ENCODE assay signal across 8 cellular contexts in the genomic region with DNA sequence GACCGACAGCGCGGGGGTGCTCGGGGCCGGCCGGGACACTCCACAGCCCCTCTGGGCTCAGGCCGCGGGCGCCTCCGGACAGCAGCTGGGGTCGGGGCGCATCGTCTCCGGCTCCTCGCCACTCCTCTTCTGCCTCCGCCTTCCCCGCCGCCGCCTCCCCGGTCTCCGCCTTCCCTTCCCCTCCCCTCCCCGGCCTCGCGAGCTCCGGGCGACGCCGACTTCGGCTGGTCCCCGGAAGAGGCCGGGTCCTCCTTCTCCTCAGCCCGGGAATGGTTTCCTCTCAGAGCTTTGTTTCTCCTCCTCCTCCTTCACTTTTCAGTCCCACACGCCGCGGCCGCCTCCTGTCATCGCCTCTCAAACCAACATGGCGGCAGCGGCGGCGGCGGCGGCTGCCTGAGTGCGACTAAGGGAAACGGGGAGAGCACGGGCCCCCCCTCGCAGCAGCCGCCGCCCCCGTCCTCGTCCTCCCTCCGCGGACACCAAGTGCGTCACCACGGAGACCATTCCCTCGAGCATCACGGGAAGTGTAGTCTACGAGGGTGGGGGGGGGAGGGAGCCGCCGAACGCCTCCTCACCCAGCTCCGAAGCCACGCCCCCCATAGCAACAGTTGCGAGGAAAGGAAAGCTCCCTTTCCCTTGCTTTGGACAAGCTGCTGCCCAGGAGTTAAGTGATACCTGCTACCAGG. TPM values are rescaled to one million over a fixed set of nuclear protein-coding genes. Genes with fewer than 3 reads are reported as not detected.
DNase-seq lines count a peak whose midpoint lies in the region; ATAC-seq and TF ChIP-seq lines count a peak whose summit lies in the region.

UBL3 (minus strand) TSS at position 405 of the 686 bp plus-strand sequence. CDS start 1,079 bp downstream, outside the sequence.

- DNase-seq in DMS114 treated with DMSO at 0.1 percent for 48 hours (lab: John Stamatoyannopoulos, UW; ENCODE audit: unreplicated experiment) (peak; percentile 70), OCI-M1 (lab: John Stamatoyannopoulos, UW) (peak; percentile 80), activated T-cell treated with anti-CD3 and anti-CD28 coated beads for 24 hours (ENCODE audit: low read depth) (peak; percentile 93), epithelial cell of esophagus (ENCODE audit: low read depth) (peak; percentile 97), middle frontal gyrus (ENCODE audit: extremely low spot score, low spot score) (peak; percentile 92)
- DNase-seq in stimulated activated CD8-positive, alpha-beta memory T cell treated with anti-CD3 and anti-CD28 coated beads, Interleukin-2, amount 100 ng/mL, for 1 hour (ENCODE audit: low read depth in 2 of 2), result peak; percentile 88 to 89

- H3K4me3 ChIP-seq in epithelial cell of esophagus (ENCODE audit: low read length), result peak within 1 kb of the TSS; percentile 93

- no peaks in the 10 kb centered on the region for H3K36me3 Mint-ChIP-seq in IgD-negative memory B cell

- no peaks in the 10 kb centered on the region for H3K27me3 Mint-ChIP-seq in IgD-negative memory B cell

- H3K4me3 Mint-ChIP-seq in IgD-negative memory B cell, result peak within 1 kb of the TSS; percentile 97 to 100 (median 99)

- peaks cover 0 to 2% (median 0%) of the 10 kb centered on the region in 3 donors for H3K9me3 Mint-ChIP-seq in IgD-negative memory B cell

- peak; percentile 91 for ATAC-seq in GM21529 (IDR thresholded peaks at IDR 0.05; ENCODE audit: unreplicated experiment)

- H3K4me1 Mint-ChIP-seq in IgD-negative memory B cell, result peaks cover 17 to 26% (median 24%) of the 10 kb centered on the region in 3 donors

- no peak for TF ChIP-seq CTCF in epithelial cell of esophagus (IDR thresholded peaks at IDR 0.05; ENCODE audit: insufficient read depth, low read depth, low read length, missing control alignments)

- H3K27ac Mint-ChIP-seq in IgD-negative memory B cell, result peak within 1 kb of the TSS; percentile 94 to 99 (median 97)

RNA-seq across cellular contexts. Expression of gene UBL3, which starts in this region (rescaled TPM):
- polyA plus RNA-seq in IgD-negative memory B cell, result 25.7 TPM

Comparison
In these comparisons a context has a peak if more than half of its experiments do, and no peak if none do; other contexts are left out.
1. Peak in every context shown above with its lines: DNase-seq, ATAC-seq and H3K4me3 ChIP-seq.